In genomic region chr11:65315204-65315865, GRCh38 we compare ENCODE assay signal across 8 cellular contexts. TPM values are rescaled to one million over a fixed set of nuclear protein-coding genes. Genes with fewer than 3 reads are reported as not detected.
A peak's percentile ranks its signal among the peaks of the same experiment; 100 is the strongest.
DNase-seq lines count a peak whose midpoint lies in the region; ATAC-seq and TF ChIP-seq lines count a peak whose summit lies in the region.

No MANE protein-coding gene starts in this region.

- ATAC-seq in HG02759 (IDR thresholded peaks at IDR 0.05; ENCODE audit: unreplicated experiment) (peak; percentile 58), left lobe of liver (peak; percentile 66), GM18873 (IDR thresholded peaks at IDR 0.05; ENCODE audit: low FRiP score, unreplicated experiment) (no peak)

- H3K27ac ChIP-seq in coronary artery, result peak overlapping the region; percentile 87 to 93

- DNase-seq in DMS114 treated with DMSO at 0.1 percent for 48 hours (lab: John Stamatoyannopoulos, UW; ENCODE audit: unreplicated experiment), result peak; percentile 55
- DNase-seq in NCI-H510A (lab: John Stamatoyannopoulos, UW), result peak; percentile 56
- DNase-seq in activated CD4-positive, alpha-beta T cell treated with anti-CD3 and anti-CD28 coated beads, Interleukin-2, amount 50 U/mL, for 1 hour, result peak; percentile 77
- peak; percentile 87 for DNase-seq in coronary artery (ENCODE audit: low spot score)
- DNase-seq in left lobe of liver (ENCODE audit: low spot score), result peak; percentile 84
- DNase-seq in stimulated activated CD4-positive, alpha-beta T cell treated with anti-CD3 and anti-CD28 coated beads, Interleukin-2, amount 100 ng/mL, for 48 hours, result peak; percentile 81 to 85

- peak; percentile 94 for TF ChIP-seq CTCF in coronary artery (IDR thresholded peaks at IDR 0.05)

- peak overlapping the region; percentile 95 for H3K4me3 ChIP-seq in coronary artery

RNA-seq across cellular contexts. Expression of gene CDC42EP2, which starts 0.7 kb away (rescaled TPM):
- total RNA-seq in left lobe of liver, result 3.5 TPM

RNA-seq across cellular contexts. Expression of gene DPF2, which starts 18.3 kb away (rescaled TPM):
- 18.7 TPM for total RNA-seq in left lobe of liver

RNA-seq across cellular contexts. Expression of gene TIGD3, which starts 39.2 kb away (rescaled TPM):
- 0.43 TPM for total RNA-seq in left lobe of liver

RNA-seq across cellular contexts. Expression of gene POLA2, which starts 53.6 kb away (rescaled TPM):
- total RNA-seq in left lobe of liver, result 3.3 TPM
